ENCODE assay signal across 20 cellular contexts in the genomic region with DNA sequence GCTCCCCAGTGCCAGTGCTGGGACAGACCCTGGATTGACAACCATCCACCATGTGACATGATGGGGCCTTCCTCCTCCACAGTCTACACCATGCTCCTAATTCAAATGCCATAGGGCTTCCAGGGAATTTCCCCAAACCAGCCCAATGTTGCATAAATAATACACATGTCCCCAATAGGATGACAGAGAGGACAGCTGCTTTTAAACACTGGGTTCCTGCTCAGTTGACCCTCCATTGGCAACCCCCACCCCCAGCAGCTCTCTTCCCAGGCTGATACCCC. TPM values are rescaled to one million over a fixed set of nuclear protein-coding genes. Genes with fewer than 3 reads are reported as not detected.
DNase-seq lines count a peak whose midpoint lies in the region; ATAC-seq lines count a peak whose summit lies in the region.
"Had no signal": no experiment of that assay in that cellular context is flagged by ENCODE, and none has a peak within 500 bp of the region (broad histone marks: within the 10 kb centered on the region; RNA-seq: fewer than 3 reads in every experiment).

No MANE protein-coding gene starts in this region.

- H3K27ac ChIP-seq in neuronal stem cell (replicated peaks; ENCODE audit: low read length), result no peak overlapping the region
- H3K27ac ChIP-seq: 22Rv1, A549, BLaER1, GM23248 had no signal

- no peak overlapping the region for H3K4me3 Mint-ChIP-seq in activated CD8-positive, alpha-beta memory T cell treated with anti-CD3 and anti-CD28 coated beads, Interleukin-2, amount 10 ng/mL, durations not matched to agents 7 days and 5 days
- no peak overlapping the region for H3K4me3 Mint-ChIP-seq in stimulated activated naive CD8-positive, alpha-beta T cell treated with anti-CD3 and anti-CD28 coated beads, Interleukin-15, amount 100 ng/mL, for 72 hours
- H3K4me3 Mint-ChIP-seq: CD14-positive monocyte; CD4-positive, alpha-beta memory T cell had no signal

- peaks cover 25% of the 10 kb centered on the region for H3K27me3 Mint-ChIP-seq in activated CD8-positive, alpha-beta memory T cell treated with anti-CD3 and anti-CD28 coated beads, Interleukin-2, amount 10 ng/mL, durations not matched to agents 7 days and 5 days
- H3K27me3 Mint-ChIP-seq in stimulated activated naive CD8-positive, alpha-beta T cell treated with anti-CD3 and anti-CD28 coated beads, Interleukin-15, amount 100 ng/mL, for 72 hours, result peaks cover 14% of the 10 kb centered on the region

- H3K4me3 ChIP-seq in neuronal stem cell (ENCODE audit: low read length in 2 of 2), result no peak overlapping the region
- H3K4me3 ChIP-seq: A549, BLaER1, GM23248 had no signal

- no peak overlapping the region for H2BK5ac ChIP-seq in neuronal stem cell (ENCODE audit: low read length)

- H3K36me3 Mint-ChIP-seq in activated CD8-positive, alpha-beta memory T cell treated with anti-CD3 and anti-CD28 coated beads, Interleukin-2, amount 10 ng/mL, durations not matched to agents 7 days and 5 days, result no peaks in the 10 kb centered on the region
- H3K36me3 Mint-ChIP-seq: CD14-positive monocyte; CD4-positive, alpha-beta memory T cell had no signal

- no peak overlapping the region for H2BK12ac ChIP-seq in neuronal stem cell (ENCODE audit: low read length)

- H3K4me1 Mint-ChIP-seq in activated CD8-positive, alpha-beta memory T cell treated with anti-CD3 and anti-CD28 coated beads, Interleukin-2, amount 10 ng/mL, durations not matched to agents 7 days and 5 days, result no peaks in the 10 kb centered on the region
- no peaks in the 10 kb centered on the region for H3K4me1 Mint-ChIP-seq in stimulated activated naive CD8-positive, alpha-beta T cell treated with anti-CD3 and anti-CD28 coated beads, Interleukin-15, amount 100 ng/mL, for 72 hours
- H3K4me1 Mint-ChIP-seq: CD14-positive monocyte; CD4-positive, alpha-beta memory T cell had no signal

- H2BK120ac ChIP-seq in neuronal stem cell (ENCODE audit: low read depth, low read length), result no peak overlapping the region

- no peak overlapping the region for H3K4me2 ChIP-seq in neuronal stem cell (ENCODE audit: insufficient read depth, low read length, poor library complexity, severe bottlenecking)
- H3K4me2 ChIP-seq: A549, BLaER1 had no signal

- DNase-seq in activated CD8-positive, alpha-beta memory T cell treated with anti-CD3 and anti-CD28 coated beads, Interleukin-2, amount 10 ng/mL, durations not matched to agents 7 days and 5 days, result peak; percentile 7
- no peak for DNase-seq in activated CD8-positive, alpha-beta memory T cell treated with anti-CD3 and anti-CD28 coated beads for 24 hours
- DNase-seq in neuronal stem cell (ENCODE audit: low spot score), result no peak
- DNase-seq in stimulated activated naive CD8-positive, alpha-beta T cell treated with anti-CD3 and anti-CD28 coated beads, Interleukin-15, amount 100 ng/mL, for 72 hours, result no peak
- no peak for DNase-seq in NCI-H1417 treated with DMSO at 0.1 percent for 48 hours (lab: John Stamatoyannopoulos, UW)
- no peak for DNase-seq in stimulated activated CD4-positive, alpha-beta T cell treated with anti-CD3 and anti-CD28 coated beads, Interleukin-4, amount 100 ng/mL, for 4 hours
- no peak for DNase-seq in Ammon's horn (ENCODE audit: low spot score)
- DNase-seq: AML-193; CD4-positive, alpha-beta memory T cell; DMS153; DMS79; GDM1; GM23248; HCEC 1CT had no signal

- no peak overlapping the region for H2BK15ac ChIP-seq in neuronal stem cell (ENCODE audit: low read length)

- no peak overlapping the region for H3K18ac ChIP-seq in neuronal stem cell (ENCODE audit: low read length)

- no peaks in the 10 kb centered on the region for H3K9me3 ChIP-seq in neuronal stem cell (replicated peaks in 1 of 2; ENCODE audit: control insufficient read depth in 2 of 2, insufficient read depth in 1 of 2, low read depth in 1 of 2, low read length in 2 of 2)
- H3K9me3 ChIP-seq: A549, BLaER1 had no signal

- peak overlapping the region; percentile 57 for H2AK5ac ChIP-seq in neuronal stem cell (ENCODE audit: low read depth, low read length)

- no peaks in the 10 kb centered on the region for H3K9me3 Mint-ChIP-seq in activated CD8-positive, alpha-beta memory T cell treated with anti-CD3 and anti-CD28 coated beads, Interleukin-2, amount 10 ng/mL, durations not matched to agents 7 days and 5 days (ENCODE audit: low read depth)
- no peaks in the 10 kb centered on the region for H3K9me3 Mint-ChIP-seq in stimulated activated naive CD8-positive, alpha-beta T cell treated with anti-CD3 and anti-CD28 coated beads, Interleukin-15, amount 100 ng/mL, for 72 hours

- H3K23ac ChIP-seq in neuronal stem cell (ENCODE audit: low read depth, low read length, poor library complexity), result no peak overlapping the region

- peaks cover 0 to 8% of the 10 kb centered on the region in 2 donors for H3K4me1 ChIP-seq in neuronal stem cell (ENCODE audit: control insufficient read depth in 2 of 2, insufficient read depth in 1 of 2, low read depth in 1 of 2, low read length in 2 of 2)
- H3K4me1 ChIP-seq: A549 had no signal

- H3K14ac ChIP-seq in neuronal stem cell (ENCODE audit: low read length), result no peak overlapping the region

- H3K4ac ChIP-seq in neuronal stem cell (ENCODE audit: low read length), result no peak overlapping the region

- H3K9ac ChIP-seq in neuronal stem cell (ENCODE audit: low read depth, low read length, poor library complexity), result no peak overlapping the region
- H3K9ac ChIP-seq: BLaER1, GM23248 had no signal

- H3K27me3 ChIP-seq in neuronal stem cell (ENCODE audit: control insufficient read depth in 3 of 3, insufficient read depth in 3 of 3, low read depth in 1 of 3, low read length in 3 of 3), result peaks cover 0 to 4% (median 0%) of the 10 kb centered on the region in 3 experiments
- H3K27me3 ChIP-seq: BLaER1 had no signal

- no peak overlapping the region for H2AFZ ChIP-seq in neuronal stem cell (ENCODE audit: low read length)
- H2AFZ ChIP-seq: GM23248 had no signal

- no peak overlapping the region for H3K27ac Mint-ChIP-seq in activated CD8-positive, alpha-beta memory T cell treated with anti-CD3 and anti-CD28 coated beads, Interleukin-2, amount 10 ng/mL, durations not matched to agents 7 days and 5 days
- H3K27ac Mint-ChIP-seq in stimulated activated naive CD8-positive, alpha-beta T cell treated with anti-CD3 and anti-CD28 coated beads, Interleukin-15, amount 100 ng/mL, for 72 hours, result no peak overlapping the region
- H3K27ac Mint-ChIP-seq: CD14-positive monocyte; CD4-positive, alpha-beta memory T cell had no signal

- H4K8ac ChIP-seq in neuronal stem cell (ENCODE audit: low read depth, low read length), result no peak overlapping the region

- CTCF ChIA-PET in activated CD8-positive, alpha-beta memory T cell treated with anti-CD3 and anti-CD28 coated beads, Interleukin-2, amount 10 ng/mL, durations not matched to agents 7 days and 5 days (lab: Charles Lee), result no interaction called here

- no peaks in the 10 kb centered on the region for H3K36me3 ChIP-seq in neuronal stem cell (replicated peaks in 1 of 2; ENCODE audit: control insufficient read depth in 2 of 2, insufficient read depth in 2 of 2, low read length in 2 of 2)
- H3K36me3 ChIP-seq: BLaER1 had no signal

- no peak overlapping the region for H4K91ac ChIP-seq in neuronal stem cell (ENCODE audit: low read depth, low read length, poor library complexity)

- no peak for ATAC-seq in activated CD8-positive, alpha-beta memory T cell treated with anti-CD3 and anti-CD28 coated beads, Interleukin-2, amount 10 ng/mL, durations not matched to agents 7 days and 5 days
- peak; percentile 28 for ATAC-seq in stimulated activated naive CD8-positive, alpha-beta T cell treated with anti-CD3 and anti-CD28 coated beads, Interleukin-15, amount 100 ng/mL, for 72 hours
- ATAC-seq: A549, HepG2 had no signal

- H3K79me1 ChIP-seq in neuronal stem cell (ENCODE audit: low read depth, low read length), result no peaks in the 10 kb centered on the region

RNA-seq across cellular contexts. Expression of gene ATP2B2, which starts 28.3 kb away (rescaled TPM):
- total RNA-seq in activated CD8-positive, alpha-beta memory T cell treated with anti-CD3 and anti-CD28 coated beads, Interleukin-2, amount 10 ng/mL, durations not matched to agents 7 days and 5 days, result not detected
- polyA plus RNA-seq in neuronal stem cell (2013, experiment 1 of 2), result 0.15 TPM
- 0.17 TPM for polyA plus RNA-seq in neuronal stem cell (2013, experiment 2 of 2)
- total RNA-seq: CD4-positive, alpha-beta memory T cell; Daoy; GM23248 had no signal
- polyA plus RNA-seq: CD14-positive monocyte; CD4-positive, alpha-beta memory T cell; GM23248 had no signal
